Comparison of ENCODE assay signal across 18 cellular contexts in genomic region chr21:36005018-36005417, GRCh38. TPM values are rescaled to one million over a fixed set of nuclear protein-coding genes. Genes with fewer than 3 reads are reported as not detected.
A peak's percentile ranks its signal among the peaks of the same experiment; 100 is the strongest.
DNase-seq lines count a peak whose midpoint lies in the region; TF ChIP-seq lines count a peak whose summit lies in the region.
"Had no signal": no experiment of that assay in that cellular context is flagged by ENCODE, and none has a peak within 500 bp of the region (broad histone marks: within the 10 kb centered on the region; RNA-seq: fewer than 3 reads in every experiment).

No MANE protein-coding gene starts in this region.

- intact Hi-C loops in sigmoid colon (cut with DNase I), result no loop called here

- H3K4me3 ChIP-seq in sigmoid colon, result peak overlapping the region in 3 of 4 donors; percentile 1 to 26 (median 16)
- H3K4me3 ChIP-seq: left lung, suprapubic skin had no signal

- H3K4me3 Mint-ChIP-seq in chondrocyte (ENCODE audit: unreplicated experiment), result no peak overlapping the region
- H3K4me3 Mint-ChIP-seq: activated CD4-positive, alpha-beta memory T cell treated with anti-CD3 and anti-CD28 coated beads for 36 hours; brain; endodermal cell; neural crest cell had no signal

- H3K36me3 Mint-ChIP-seq in chondrocyte (ENCODE audit: low read depth), result no peaks in the 10 kb centered on the region
- H3K36me3 Mint-ChIP-seq: activated CD4-positive, alpha-beta memory T cell treated with anti-CD3 and anti-CD28 coated beads for 36 hours; brain had no signal

- TF ChIP-seq POLR2A in sigmoid colon (IDR thresholded peaks at IDR 0.05), result no peak

- no peaks in the 10 kb centered on the region for H3K36me3 ChIP-seq in sigmoid colon
- H3K36me3 ChIP-seq: left lung, suprapubic skin had no signal

- TF ChIP-seq CTCF in chondrocyte (IDR thresholded peaks at IDR 0.05) (no peak), sigmoid colon (IDR thresholded peaks at IDR 0.05) (no peak)

- no peak for TF ChIP-seq EP300 in sigmoid colon (IDR thresholded peaks at IDR 0.05)

- peak; percentile 8 for DNase-seq in GOT3 (lab: John Stamatoyannopoulos, UW)
- peak; percentile 1 to 32 for DNase-seq in NCI-H446 (lab: John Stamatoyannopoulos, UW)
- DNase-seq in chondrocyte (ENCODE audit: low spot score), result peak; percentile 58
- DNase-seq in sigmoid colon, result peak; percentile 93
- DNase-seq in kidney glomerular epithelial cell (lab: John Stamatoyannopoulos, UW), result no peak
- no peak for DNase-seq in NK-92 (lab: John Stamatoyannopoulos, UW; ENCODE audit: unreplicated experiment)
- DNase-seq in cerebellar cortex (ENCODE audit: low spot score), result no peak
- DNase-seq: activated CD4-positive, alpha-beta memory T cell treated with anti-CD3 and anti-CD28 coated beads for 36 hours; activated gamma-delta T cell treated with Interleukin-2 at 50 U/mL for 16 hours; Caco-2; endodermal cell; glutamatergic neuron; left lung; NCI-H2081; T-helper 2 cell had no signal

- no peaks in the 10 kb centered on the region for H3K27me3 ChIP-seq in sigmoid colon
- H3K27me3 ChIP-seq: left lung, suprapubic skin had no signal

- H3K4me1 Mint-ChIP-seq in chondrocyte (ENCODE audit: low read depth), result no peaks in the 10 kb centered on the region
- H3K4me1 Mint-ChIP-seq: brain, endodermal cell, neural crest cell had no signal

- no peak overlapping the region for H3K27ac Mint-ChIP-seq in chondrocyte (ENCODE audit: unreplicated experiment)
- H3K27ac Mint-ChIP-seq: activated CD4-positive, alpha-beta memory T cell treated with anti-CD3 and anti-CD28 coated beads for 36 hours; brain; endodermal cell had no signal

- peak overlapping the region in 3 of 4 donors; percentile 8 to 62 (median 12) for H3K27ac ChIP-seq in sigmoid colon
- H3K27ac ChIP-seq: left lung, suprapubic skin had no signal

- peaks cover 19% of the 10 kb centered on the region for H3K27me3 Mint-ChIP-seq in chondrocyte (ENCODE audit: low read depth)

- peaks cover 0 to 10% (median 3%) of the 10 kb centered on the region in 4 donors for H3K4me1 ChIP-seq in sigmoid colon
- H3K4me1 ChIP-seq: Caco-2, left lung, suprapubic skin had no signal

- peaks cover 13% of the 10 kb centered on the region for H3K9me3 Mint-ChIP-seq in chondrocyte (ENCODE audit: low read depth)
- H3K9me3 Mint-ChIP-seq: activated CD4-positive, alpha-beta memory T cell treated with anti-CD3 and anti-CD28 coated beads for 36 hours had no signal

- 72 to 77% methylated on average over 17 of the region's 17 CpGs for WGBS in sigmoid colon, 2 donors

- peaks cover 0 to 3% (median 0%) of the 10 kb centered on the region in 4 donors for H3K9me3 ChIP-seq in sigmoid colon
- H3K9me3 ChIP-seq: Caco-2, left lung, suprapubic skin had no signal

RNA-seq across cellular contexts. Expression of gene SETD4, which starts 55.3 kb away (rescaled TPM):
- total RNA-seq in chondrocyte, result 10.9 to 14.4 TPM (median 11.9 TPM) in 3 replicates
- total RNA-seq in sigmoid colon, result 10 to 100 TPM; 14.3 to 19.9 (median 14.8) TPM
- polyA plus RNA-seq in sigmoid colon, result 10 to 100 TPM in 1 of 3 donors, 1 to 10 TPM in 2; 4.8 to 11.0 (median 6.2) TPM

Comparison
In these comparisons a context has a peak if more than half of its experiments do, and no peak if none do; other contexts are left out.
1. DNase-seq: peak in GOT3 (single experiment), NCI-H446 (2 of 2), chondrocyte (single experiment) and sigmoid colon (single experiment); none in kidney glomerular epithelial cell (single experiment), NK-92 (single experiment) and cerebellar cortex (single experiment).